ENCODE assay signal across 1 cellular context in the genomic region with DNA sequence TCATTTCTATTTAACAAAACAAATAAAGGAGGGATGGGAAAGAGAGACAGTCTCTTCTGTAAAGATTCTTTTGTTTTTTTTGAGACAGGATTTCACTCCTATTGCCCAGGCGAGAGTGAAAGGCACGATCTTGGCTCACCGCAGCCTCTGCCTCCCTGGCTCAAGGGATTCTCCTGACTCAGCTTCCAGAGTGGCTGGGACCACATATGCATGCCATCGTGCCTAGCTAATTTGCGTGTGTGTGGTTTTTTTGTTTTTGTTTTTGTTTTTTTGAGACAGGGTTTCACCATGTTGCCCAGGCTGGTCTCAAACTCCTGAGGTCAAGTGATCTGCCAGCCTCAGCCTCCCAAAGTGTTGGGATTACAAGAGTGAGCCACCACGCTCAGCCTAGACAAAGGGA.
TF ChIP-seq lines count a peak whose summit lies in the region.

No MANE protein-coding gene starts in this region.

TF ChIP-seq in SK-N-SH treated with all-trans-retinoic acid at 6 μM for 48 hours, 23 proteins besides CTCF, POLR2A, EP300 and RAD21 (continued from another document):
- no peak for TF ChIP-seq ISL1 (CRISPR knock-in tag; IDR thresholded peaks at IDR 0.05)
- no peak for TF ChIP-seq ESRRG (CRISPR knock-in tag; IDR thresholded peaks at IDR 0.05)
- no peak for TF ChIP-seq ZNF565 (CRISPR knock-in tag; conservative IDR thresholded peaks at IDR 0.05; ENCODE audit: low read depth)
- TF ChIP-seq TOX (CRISPR knock-in tag; IDR thresholded peaks at IDR 0.05; ENCODE audit: borderline replicate concordance): no peak
- TF ChIP-seq ZC3H10 (CRISPR knock-in tag; IDR thresholded peaks at IDR 0.05): no peak
